Comparison of ENCODE assay signal across 8 cellular contexts in genomic region chr9:129752915-129753724, GRCh38. TPM values are rescaled to one million over a fixed set of nuclear protein-coding genes. Genes with fewer than 3 reads are reported as not detected.
A peak's percentile ranks its signal among the peaks of the same experiment; 100 is the strongest.
DNase-seq lines count a peak whose midpoint lies in the region; ATAC-seq and TF ChIP-seq lines count a peak whose summit lies in the region.

PTGES (minus strand) TSS chr9:129753042; CDS start chr9:129753012, 30 bp downstream.

- TF ChIP-seq POLR2A in sigmoid colon (IDR thresholded peaks at IDR 0.05) = no peak

- H3K4me3 ChIP-seq in sigmoid colon = peak within 1 kb of the TSS; percentile 18 to 39 (median 29)

- intact Hi-C loops in left ventricle myocardium superior (cut with micrococcal nuclease) = no loop called here
- intact Hi-C loops in sigmoid colon (cut with DNase I) = no loop called here

- TF ChIP-seq CTCF in H9 (conservative IDR thresholded peaks at IDR 0.05) (no peak), sigmoid colon (IDR thresholded peaks at IDR 0.05) (no peak)

- H3T11ph ChIP-seq in H9 (ENCODE audit: low read length) = no peak within 1 kb of the TSS

- no peaks in the 10 kb centered on the region for H3K9me3 ChIP-seq in H9 (ENCODE audit: control insufficient read depth, low read depth, low read length)
- no peaks in the 10 kb centered on the region for H3K9me3 ChIP-seq in sigmoid colon

- H3K79me1 ChIP-seq in H9 (ENCODE audit: insufficient read depth, low read depth, low read length, poor library complexity, severe bottlenecking) = no peaks in the 10 kb centered on the region

- no peak within 1 kb of the TSS for H3K56ac ChIP-seq in H9 (ENCODE audit: insufficient read length, low read depth, low read length)

- H3K14ac ChIP-seq in H9 (ENCODE audit: insufficient read depth, low read length) = no peak within 1 kb of the TSS

- H3K9ac ChIP-seq in H9 (ENCODE audit: extremely low read depth, insufficient read length, low read length) = no peak within 1 kb of the TSS

- H3K4me1 ChIP-seq in H9 (ENCODE audit: insufficient read depth, low read length) = peaks cover 6% of the 10 kb centered on the region; the same call in 1 of the 2 replicates
- H3K4me1 ChIP-seq in sigmoid colon = peaks cover 0 to 18% (median 14%) of the 10 kb centered on the region in 4 donors

- no peak within 1 kb of the TSS for H2BK20ac ChIP-seq in H9 (ENCODE audit: low read depth, low read length, poor library complexity, severe bottlenecking)

- H4K8ac ChIP-seq in H9 (replicated peaks; ENCODE audit: insufficient read length, low read depth, low read length) = no peak within 1 kb of the TSS

- peak within 1 kb of the TSS in 1 of 2 experiments; percentile 61; a peak in 2 of 5 replicates for H3K4me3 Mint-ChIP-seq in H9

- ATAC-seq in left ventricle myocardium superior (peak; percentile 96), GM18498 (IDR thresholded peaks at IDR 0.05; ENCODE audit: unreplicated experiment) (no peak), GM18861 (IDR thresholded peaks at IDR 0.05; ENCODE audit: unreplicated experiment) (no peak)

- peak within 1 kb of the TSS in 2 of 3 experiments; percentile 19 to 40; a peak in 3 of 7 replicates for H3K27ac Mint-ChIP-seq in H9

- H3K27me3 ChIP-seq in H9 (ENCODE audit: insufficient read depth, low read length) (no peaks in the 10 kb centered on the region), sigmoid colon (peaks cover 0 to 6% (median 0%) of the 10 kb centered on the region in 3 donors)

- DNase-seq in A172 (ENCODE audit: low spot score) (peak; percentile 80), H9 (peak; percentile 78), SK-MEL-5 (ENCODE audit: low read depth, low spot score) (peak; percentile 76), amniotic epithelial cell (ENCODE audit: low read depth) (peak; percentile 91), left ventricle myocardium superior (peak; percentile 84), sigmoid colon (peak; percentile 89)

- H3K27me3 Mint-ChIP-seq in H9 (ENCODE audit: low read depth) = peaks cover 14% of the 10 kb centered on the region

- no peak within 1 kb of the TSS for H2AFZ ChIP-seq in H9 (ENCODE audit: low read length)

- H3K36me3 ChIP-seq in sigmoid colon = no peaks in the 10 kb centered on the region

- no peaks in the 10 kb centered on the region for H4K20me1 ChIP-seq in H9 (ENCODE audit: control insufficient read depth, insufficient read depth, insufficient read length)

- no peak within 1 kb of the TSS for H3K27ac ChIP-seq in H9 (ENCODE audit: insufficient read length, low read depth, low read length)
- H3K27ac ChIP-seq in sigmoid colon = peak within 1 kb of the TSS in 3 of 4 donors; percentile 9 to 43 (median 23)

- H4K91ac ChIP-seq in H9 (ENCODE audit: insufficient read length, low read depth, low read length) = no peak within 1 kb of the TSS

- H3K4me1 Mint-ChIP-seq in H9 = peaks cover 16 to 19% of the 10 kb centered on the region in 2 experiments

- H3K9me3 Mint-ChIP-seq in H9 = no peaks in the 10 kb centered on the region

- H3K79me2 ChIP-seq in H9 (ENCODE audit: insufficient read depth, low read length) = no peaks in the 10 kb centered on the region

- no peak within 1 kb of the TSS for H2AK5ac ChIP-seq in H9 (ENCODE audit: insufficient read length, low read length)

- TF ChIP-seq EP300 in sigmoid colon (IDR thresholded peaks at IDR 0.05) = no peak

- no peak within 1 kb of the TSS for H3K23ac ChIP-seq in H9 (ENCODE audit: insufficient read length, low read depth, low read length)

- H2BK5ac ChIP-seq in H9 (ENCODE audit: insufficient read length, low read length) = no peak within 1 kb of the TSS

- no peak within 1 kb of the TSS for H2BK15ac ChIP-seq in H9 (ENCODE audit: low read depth, low read length)

- H3K23me2 ChIP-seq in H9 (ENCODE audit: insufficient read length, low read depth, low read length, poor library complexity, severe bottlenecking) = no peaks in the 10 kb centered on the region

- peak within 1 kb of the TSS; percentile 18 for H3K18ac ChIP-seq in H9 (ENCODE audit: insufficient read length, low read depth, low read length)

- no peak within 1 kb of the TSS for H4K5ac ChIP-seq in H9 (ENCODE audit: insufficient read length, low read depth, low read length)

- H2BK120ac ChIP-seq in H9 (ENCODE audit: low read depth, low read length, poor library complexity, severe bottlenecking) = no peak within 1 kb of the TSS

- in situ Hi-C loops in SK-MEL-5 (cut with HindIII; ENCODE audit: low pct_unique_long_range_greater_than_20kb, low sequenced_read_pairs) = no loop called here

- no peaks in the 10 kb centered on the region for H3K36me3 Mint-ChIP-seq in H9 (ENCODE audit: insufficient read depth in 1 of 3, low read depth in 3 of 3)

- H3K4me2 ChIP-seq in H9 (ENCODE audit: insufficient read depth, insufficient read length, low read length) = peak within 1 kb of the TSS; percentile 3

- WGBS in H9 (ENCODE audit: extremely low coverage, insufficient read length, low lambda C conversion rate) = no CpG with 5 or more reads among the region's 22 CpGs
- WGBS in sigmoid colon, 2 donors = 22 to 24% methylated on average over 22 of the region's 22 CpGs

- H2BK12ac ChIP-seq in H9 (ENCODE audit: insufficient read length, low read depth, low read length) = no peak within 1 kb of the TSS

- H3K4ac ChIP-seq in H9 (ENCODE audit: low read depth, low read length) = no peak within 1 kb of the TSS

RNA-seq across cellular contexts. Expression of gene PTGES, which starts in this region (rescaled TPM):
- total RNA-seq in A172 (2014; rRNA removed; shearing (Covaris generic)) = 3.3 and 4.3 TPM in 2 replicates
- total RNA-seq in H9 (2021) = 1.6 and 2.4 TPM in 2 replicates
- total RNA-seq in SK-MEL-5 (2014; rRNA removed; shearing (Covaris generic)) = 4.8 and 5.1 TPM in 2 replicates
- polyA plus RNA-seq in SK-MEL-5 (2015; cell fraction: cytosol; rRNA removed) = 10.9 and 12.3 TPM in 2 replicates
- polyA plus RNA-seq in SK-MEL-5 (2015; cell fraction: nucleus; rRNA removed) = 1.5 and 2.5 TPM in 2 replicates
- total RNA-seq in left ventricle myocardium superior = 2.4 TPM
- 1 to 10 TPM; 2.7 to 6.8 (median 3.7) TPM for total RNA-seq in sigmoid colon
- polyA plus RNA-seq in sigmoid colon = 10 to 100 TPM in 1 of 3 donors, 1 to 10 TPM in 1, under 1 TPM in 1; 0.92 to 10.2 (median 7.0) TPM
